22 cellular contexts compared by ENCODE assay signal in the genomic region with DNA sequence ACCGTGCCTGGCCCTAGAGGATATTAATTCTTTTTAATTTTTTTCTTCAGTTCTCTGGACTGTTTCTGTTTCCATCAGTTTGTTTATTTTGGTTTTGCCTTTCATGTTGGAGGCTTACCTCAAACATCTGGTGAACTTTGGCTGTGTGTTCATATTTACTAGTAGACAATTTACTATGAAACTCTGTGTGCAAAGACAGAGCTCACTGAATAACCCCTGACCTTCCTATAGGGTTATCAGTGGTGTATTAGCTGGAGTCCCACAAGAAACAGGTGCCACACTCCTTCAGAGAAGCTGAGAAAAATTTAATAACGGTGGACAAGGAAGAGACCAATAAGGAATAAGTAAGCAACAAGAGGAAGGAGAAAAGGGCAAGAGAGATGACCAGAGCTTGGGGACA. TPM values are rescaled to one million over a fixed set of nuclear protein-coding genes. Genes with fewer than 3 reads are reported as not detected.
DNase-seq lines count a peak whose midpoint lies in the region; ATAC-seq, FAIRE-seq and TF ChIP-seq lines count a peak whose summit lies in the region.
"Had no signal": no experiment of that assay in that cellular context is flagged by ENCODE, and none has a peak within 500 bp of the region (broad histone marks: within the 10 kb centered on the region; RNA-seq: fewer than 3 reads in every experiment).

No MANE protein-coding gene starts in this region.

- H2BK20ac ChIP-seq in IMR-90 (ENCODE audit: low read depth, low read length), result no peak overlapping the region

- H3K14ac ChIP-seq in IMR-90 (replicated peaks; ENCODE audit: low read depth, low read length), result no peak overlapping the region

- BruUV-seq in IMR-90 (replicated peaks; lab: Mats Ljungman, UMichigan) (no TSS peak), HepG2 (replicated peaks; lab: Mats Ljungman, UMichigan) (no TSS peak)

- no peak overlapping the region for H2AK5ac ChIP-seq in IMR-90 (ENCODE audit: low read depth, low read length)

- no peaks in the 10 kb centered on the region for H4K20me1 ChIP-seq in IMR-90 (ENCODE audit: insufficient read depth, low read length)
- no peaks in the 10 kb centered on the region for H4K20me1 ChIP-seq in HepG2 (ENCODE audit: insufficient read depth, low read length)
- H4K20me1 ChIP-seq: BLaER1 treated with 17β-estradiol and CSF1 and Interleukin-3, amounts not matched to agents 10 nM and 100 nM had no signal

- peaks cover 2% of the 10 kb centered on the region for H3K9me3 ChIP-seq in IMR-90 (ENCODE audit: control insufficient read depth, insufficient read depth, low read length)
- H3K9me3 ChIP-seq in HepG2 (ENCODE audit: low read length), result no peaks in the 10 kb centered on the region
- no peaks in the 10 kb centered on the region for H3K9me3 ChIP-seq in right lobe of liver
- no peaks in the 10 kb centered on the region for H3K9me3 ChIP-seq in lower lobe of right lung
- H3K9me3 ChIP-seq: Caco-2 had no signal

- H3K9ac ChIP-seq in IMR-90 (ENCODE audit: low read depth, low read length) (no peak overlapping the region), HepG2 (ENCODE audit: insufficient read depth, low read depth, low read length) (peak overlapping the region; percentile 12)
- H3K9ac ChIP-seq: BLaER1 treated with 17β-estradiol and CSF1 and Interleukin-3, amounts not matched to agents 10 nM and 100 nM had no signal

- H2AFZ ChIP-seq in IMR-90 (replicated peaks; ENCODE audit: low read length, poor library complexity) (no peak overlapping the region), HepG2 (ENCODE audit: low read length) (no peak overlapping the region)

- ATAC-seq in IMR-90 (ENCODE audit: low read depth) (peak; percentile 42), HepG2 (peak; percentile 93), right lobe of liver (peak in 3 of 4 donors; percentile 25 to 48 (median 34)), lower lobe of right lung (no peak), GM21825 (IDR thresholded peaks at IDR 0.05; ENCODE audit: unreplicated experiment) (no peak), HG03196 (IDR thresholded peaks at IDR 0.05; ENCODE audit: unreplicated experiment) (no peak)
- ATAC-seq: CD8-positive, alpha-beta T cell had no signal

- CTCF ChIA-PET in IMR-90 (lab: Yijun Ruan, JAX), result interaction anchor here (2.4 kb wide), 1 partner anchor 23 kb away, joined by 8 read pairs; no protein-coding TSS in a partner anchor
- CTCF ChIA-PET in HepG2 (lab: Yijun Ruan, JAX; ENCODE audit: low intra/inter-chr PET ratio, low total read pairs), result interaction anchor here (2.4 kb wide), 1 partner anchor 23 kb away, joined by 8 read pairs; no protein-coding TSS in a partner anchor

- H3K79me1 ChIP-seq in IMR-90 (ENCODE audit: low read depth in 1 of 2, low read length in 2 of 2), result no peaks in the 10 kb centered on the region

- H3K36me3 ChIP-seq in IMR-90 (ENCODE audit: control insufficient read depth, insufficient read depth, low read length), result no peaks in the 10 kb centered on the region
- H3K36me3 ChIP-seq in HepG2 (replicated peaks in 1 of 2; ENCODE audit: control insufficient read depth in 1 of 2, insufficient read depth in 2 of 2, low read length in 2 of 2), result no peaks in the 10 kb centered on the region
- H3K36me3 ChIP-seq in right lobe of liver, result no peaks in the 10 kb centered on the region
- H3K36me3 ChIP-seq in lower lobe of right lung, result no peaks in the 10 kb centered on the region
- H3K36me3 ChIP-seq: BLaER1 treated with 17β-estradiol and CSF1 and Interleukin-3, amounts not matched to agents 10 nM and 100 nM had no signal

- no peak overlapping the region for H4K8ac ChIP-seq in IMR-90 (ENCODE audit: low read depth in 2 of 2, low read length in 2 of 2)

- DNase-seq in IMR-90, result no peak
- DNase-seq in HepG2 (ENCODE audit: low spot score), result peak; percentile 91
- DNase-seq in right lobe of liver, result no peak
- no peak for DNase-seq in activated T-cell treated with anti-CD3 and anti-CD28 coated beads, Interleukin-2, amount 50 U/mL, for 1 hour
- DNase-seq in lower lobe of right lung, result no peak
- DNase-seq: 8988T; AML-193; Caco-2; Calu3; CD4-positive, alpha-beta T cell; CD8-positive, alpha-beta T cell; DMS79 treated with DMSO at 0.1 percent for 48 hours; GF-D8 had no signal

- peaks cover 13% of the 10 kb centered on the region for H3K79me2 ChIP-seq in HepG2 (ENCODE audit: insufficient read depth, low read length)

- H3K18ac ChIP-seq in IMR-90 (ENCODE audit: low read depth, low read length), result no peak overlapping the region

- in situ Hi-C loops in IMR-90 (cut with MboI; ENCODE audit: low sequenced_read_pairs) (no loop called here), HepG2 (cut with HindIII; ENCODE audit: extremely low pct_ligation_motif_present, low pct_unique_long_range_greater_than_20kb) (no loop called here)

- TF ChIP-seq EP300 in HepG2 (IDR thresholded peaks at IDR 0.05; ENCODE audit: low read depth in 2 of 2, low read length in 2 of 2), result peak; percentile 70 to 95; a peak in 3 of 4 replicates
- 0 out of 2 replicates have a peak, but pooled peaks have one; percentile 47 for TF ChIP-seq EP300 in HepG2 (CRISPR knock-in tag; IDR thresholded peaks at IDR 0.05; ENCODE audit: borderline replicate concordance)

- H4K5ac ChIP-seq in IMR-90 (ENCODE audit: low read depth, low read length), result no peak overlapping the region

- H2BK120ac ChIP-seq in IMR-90 (ENCODE audit: low read depth, low read length), result no peak overlapping the region

- 40% methylated on average over 1 of the region's 2 CpGs; no CpG with 5 or more reads in 1 of the 2 experiments for WGBS in IMR-90 (ENCODE audit: extremely low coverage in 2 of 2, insufficient read length in 1 of 2), 2 experiments
- 0% methylated on average over 2 of the region's 2 CpGs for WGBS in HepG2 (ENCODE audit: low lambda C conversion rate)
- 23% methylated on average over 2 of the region's 2 CpGs for WGBS in right lobe of liver (ENCODE audit: insufficient coverage, low coverage, low lambda C conversion rate, missing lambda C conversion rate)

- intact Hi-C loops in IMR-90 (cut with micrococcal nuclease) (no loop called here), HepG2 (cut with micrococcal nuclease; ENCODE audit: unreplicated experiment) (no loop called here), right lobe of liver (cut with DNase I) (no loop called here), lower lobe of right lung (cut with DNase I) (no loop called here)

- dilution Hi-C loops in IMR-90 (cut with HindIII; ENCODE audit: low sequenced_read_pairs, unreplicated experiment), result no loop called here

- H3K56ac ChIP-seq in IMR-90 (ENCODE audit: extremely low read depth, insufficient read depth, low read length), result no peak overlapping the region

- no peak overlapping the region for H2BK5ac ChIP-seq in IMR-90 (ENCODE audit: low read depth, low read length, poor library complexity, severe bottlenecking)

- H3K4me2 ChIP-seq in IMR-90 (ENCODE audit: low read depth, low read length) (no peak overlapping the region), HepG2 (ENCODE audit: low read depth, low read length) (peak overlapping the region; percentile 52)
- H3K4me2 ChIP-seq: BLaER1 treated with 17β-estradiol and CSF1 and Interleukin-3, amounts not matched to agents 10 nM and 100 nM had no signal

- H2AK9ac ChIP-seq in IMR-90 (replicated peaks; ENCODE audit: low read depth, low read length, poor library complexity), result no peak overlapping the region

- no peak for TF ChIP-seq POLR2A in IMR-90 (IDR thresholded peaks at IDR 0.05; ENCODE audit: low read depth, low read length)
- TF ChIP-seq POLR2A in HepG2 (IDR thresholded peaks at IDR 0.05; ENCODE audit: insufficient read depth in 1 of 2, low read depth in 2 of 2, low read length in 2 of 2), result no peak
- no peak for TF ChIP-seq POLR2A in right lobe of liver (IDR thresholded peaks at IDR 0.05)

- no peak overlapping the region for H2BK15ac ChIP-seq in IMR-90 (ENCODE audit: low read depth, low read length)

- no peak overlapping the region for H3K27ac ChIP-seq in IMR-90 (ENCODE audit: insufficient read depth, low read length)
- peak overlapping the region; percentile 76 for H3K27ac ChIP-seq in HepG2 (ENCODE audit: extremely low read length, insufficient read depth, low read length)
- H3K27ac ChIP-seq in right lobe of liver, result no peak overlapping the region
- no peak overlapping the region for H3K27ac ChIP-seq in lower lobe of right lung
- H3K27ac ChIP-seq: BLaER1 treated with 17β-estradiol and CSF1 and Interleukin-3, amounts not matched to agents 10 nM and 100 nM; C4-2B had no signal

- H3K27me3 ChIP-seq in IMR-90 (ENCODE audit: control insufficient read depth, insufficient read depth, low read length) (peaks cover 2% of the 10 kb centered on the region), HepG2 (ENCODE audit: control insufficient read depth in 1 of 2, insufficient read depth in 2 of 2, low read length in 2 of 2) (no peaks in the 10 kb centered on the region), right lobe of liver (no peaks in the 10 kb centered on the region), lower lobe of right lung (ENCODE audit: low read depth) (no peaks in the 10 kb centered on the region)
- H3K27me3 ChIP-seq: BLaER1 treated with 17β-estradiol and CSF1 and Interleukin-3, amounts not matched to agents 10 nM and 100 nM had no signal

- TF ChIP-seq CTCF in IMR-90 (conservative IDR thresholded peaks at IDR 0.05; ENCODE audit: low read depth, low read length) (no peak), HepG2 (CRISPR knock-in tag; IDR thresholded peaks at IDR 0.05) (no peak), right lobe of liver (IDR thresholded peaks at IDR 0.05) (no peak), lower lobe of right lung (IDR thresholded peaks at IDR 0.05) (no peak)

- no peak overlapping the region for H3K23ac ChIP-seq in IMR-90 (ENCODE audit: low read depth, low read length)

- POLR2A ChIA-PET in IMR-90 (lab: Charles Lee; ENCODE audit: unreplicated experiment), result no interaction called here
- POLR2A ChIA-PET in HepG2 (lab: Yijun Ruan, JAX), result interaction anchor here (1.2 to 2.5 kb wide), 5 partner anchors 13 to 131 kb away, joined by 4 to 26 read pairs (median 12); partner anchors contain the start of gene TRA2B

- no peaks in the 10 kb centered on the region for H3K9me1 ChIP-seq in IMR-90 (ENCODE audit: insufficient read depth, low read length)

- no peak overlapping the region for H3K4me3 ChIP-seq in IMR-90 (ENCODE audit: insufficient read depth, low read depth, low read length)
- peak overlapping the region in 1 of 3 experiments; percentile 7; a peak in 1 of 6 replicates for H3K4me3 ChIP-seq in HepG2 (replicated peaks in 1 of 3; ENCODE audit: insufficient read depth in 1 of 3, low read depth in 2 of 3, low read length in 3 of 3)
- H3K4me3 ChIP-seq in right lobe of liver, result no peak overlapping the region
- H3K4me3 ChIP-seq in lower lobe of right lung, result no peak overlapping the region
- H3K4me3 ChIP-seq: BLaER1 treated with 17β-estradiol and CSF1 and Interleukin-3, amounts not matched to agents 10 nM and 100 nM had no signal

- peak; percentile 81 for FAIRE-seq in HepG2 (lab: Jason Lieb, UNC)
- FAIRE-seq: A204.1, D721Med, G401.6, GM12891, GM19239 had no signal

- no peak for TF ChIP-seq RAD21 in IMR-90 (IDR thresholded peaks at IDR 0.05; ENCODE audit: low read length)
- TF ChIP-seq RAD21 in HepG2 (CRISPR knock-in tag; IDR thresholded peaks at IDR 0.05), result no peak

- no peak overlapping the region for H3K4ac ChIP-seq in IMR-90 (ENCODE audit: low read depth, low read length)

- H4K91ac ChIP-seq in IMR-90 (ENCODE audit: insufficient read depth, low read depth, low read length), result no peak overlapping the region

- H3K4me1 ChIP-seq in IMR-90 (ENCODE audit: control insufficient read depth, insufficient read depth, low read length) (no peaks in the 10 kb centered on the region; the same call in 1 of the 2 replicates), HepG2 (ENCODE audit: insufficient read depth, low read length) (peaks cover 72% of the 10 kb centered on the region), right lobe of liver (no peaks in the 10 kb centered on the region), lower lobe of right lung (no peaks in the 10 kb centered on the region)
- H3K4me1 ChIP-seq: BLaER1 treated with 17β-estradiol and CSF1 and Interleukin-3, amounts not matched to agents 10 nM and 100 nM had no signal

RNA-seq across cellular contexts. Expression of gene TRA2B, which starts 28.8 kb away (rescaled TPM):
- total RNA-seq in IMR-90 (2012; rRNA removed) (208 and 328 TPM in 2 replicates), HepG2 (2016; rRNA removed; fragmentation: Illumina TruSeq; extraction: Trizol) (241 and 259 TPM in 2 replicates), right lobe of liver (10 to 100 TPM; 31.0 to 68.5 (median 49.6) TPM), lower lobe of right lung (103 TPM)
- polyA plus RNA-seq in IMR-90 (2012; rRNA removed) (119 and 127 TPM in 2 replicates), HepG2 (2011; rRNA removed) (83.9 and 105 TPM in 2 replicates)
- 61.5 and 139 TPM in 2 replicates for polyA plus RNA-seq in IMR-90 (2012; cell fraction: cytosol; rRNA removed)
- polyA plus RNA-seq in IMR-90 (2012; cell fraction: nucleus; rRNA removed; ENCODE audit: low replicate concordance), result 56.9 and 179 TPM in 2 replicates
- 38.2 and 46.4 TPM in 2 replicates for total RNA-seq in HepG2 (2016; cell fraction: cytosol; rRNA removed; fragmentation: Illumina TruSeq; extraction: Trizol; ENCODE audit: low read depth)
- 252 and 280 TPM in 2 replicates for total RNA-seq in HepG2 (2016; cell fraction: insoluble cytoplasmic fraction; rRNA removed; fragmentation: Illumina TruSeq; extraction: Trizol)
- total RNA-seq in HepG2 (2016; cell fraction: membrane; rRNA removed; fragmentation: Illumina TruSeq; extraction: Trizol), result 76.5 and 81.0 TPM in 2 replicates
- 391 and 395 TPM in 2 replicates for total RNA-seq in HepG2 (2016; cell fraction: nucleus; rRNA removed; fragmentation: Illumina TruSeq; extraction: Trizol)
- 65.0 and 65.1 TPM in 2 replicates for polyA plus RNA-seq in HepG2 (2011; cell fraction: cytosol; rRNA removed)
- polyA plus RNA-seq in HepG2 (2011; cell fraction: nucleus; rRNA removed), result 235 and 261 TPM in 2 replicates
- polyA plus RNA-seq in HepG2 (2012), result 62.0 and 93.0 TPM in 2 replicates
- 42.7 and 46.3 TPM in 2 replicates for polyA plus RNA-seq in HepG2 (2016; cell fraction: cytosol; fragmentation: Illumina TruSeq; extraction: Trizol; ENCODE audit: low read depth)
- 362 and 401 TPM in 2 replicates for polyA plus RNA-seq in HepG2 (2016; cell fraction: insoluble cytoplasmic fraction; fragmentation: Illumina TruSeq; extraction: Trizol; ENCODE audit: low read depth)
- polyA plus RNA-seq in HepG2 (2016; cell fraction: membrane; fragmentation: Illumina TruSeq; extraction: Trizol; ENCODE audit: low read depth), result 75.5 and 84.5 TPM in 2 replicates
- 261 and 267 TPM in 2 replicates for polyA plus RNA-seq in HepG2 (2016; cell fraction: nucleus; fragmentation: Illumina TruSeq; extraction: Trizol; ENCODE audit: insufficient read depth, low read depth)
- 162 and 478 TPM in 2 replicates for polyA minus RNA-seq in HepG2 (2011; rRNA and poly(A)+ RNA removed; ENCODE audit: low replicate concordance)
- 95.7 and 153 TPM in 2 replicates for polyA minus RNA-seq in HepG2 (2011; cell fraction: cytosol; rRNA and poly(A)+ RNA removed)
- polyA minus RNA-seq in HepG2 (2011; cell fraction: nucleus; rRNA and poly(A)+ RNA removed), result 674 and 713 TPM in 2 replicates

Comparison
In these comparisons a context has a peak if more than half of its experiments do, and no peak if none do; other contexts are left out.
1. ATAC-seq: peak in IMR-90 (single experiment), HepG2 (single experiment) and right lobe of liver (3 of 4); none in lower lobe of right lung (0 of 2), GM21825 (single experiment) and HG03196 (single experiment).